In genomic region chr4:47315346-47315745, GRCh38 we compare ENCODE assay signal across 13 cellular contexts.
DNase-seq lines count a peak whose midpoint lies in the region; ATAC-seq, FAIRE-seq and TF ChIP-seq lines count a peak whose summit lies in the region.
"Had no signal": no experiment of that assay in that cellular context is flagged by ENCODE, and none has a peak within 500 bp of the region (broad histone marks: within the 10 kb centered on the region; RNA-seq: fewer than 3 reads in every experiment).

No MANE protein-coding gene starts in this region.

- H3K27me3 Mint-ChIP-seq in MCF 10A (ENCODE audit: insufficient read depth, unreplicated experiment) (peaks cover 13% of the 10 kb centered on the region), astrocyte (ENCODE audit: low read depth, unreplicated experiment) (no peaks in the 10 kb centered on the region)
- H3K27me3 Mint-ChIP-seq in stimulated activated naive CD8-positive, alpha-beta T cell treated with anti-CD3 and anti-CD28 coated beads, Interleukin-15, amount 100 ng/mL, for 72 hours, result no peaks in the 10 kb centered on the region

- H3K9ac ChIP-seq in astrocyte (ENCODE audit: low read length), result no peak overlapping the region

- TF ChIP-seq CTCF in MCF 10A (IDR thresholded peaks at IDR 0.05; ENCODE audit: unreplicated experiment) (no peak), breast epithelium (IDR thresholded peaks at IDR 0.05) (no peak), astrocyte (IDR thresholded peaks at IDR 0.05; ENCODE audit: insufficient read depth, low read depth, low read length) (no peak), adrenal gland (IDR thresholded peaks at IDR 0.05) (no peak), hepatocyte (IDR thresholded peaks at IDR 0.05; ENCODE audit: poor library complexity) (no peak)

- H2AFZ ChIP-seq in astrocyte (ENCODE audit: low read depth, low read length), result no peak overlapping the region
- no peak overlapping the region for H2AFZ ChIP-seq in hepatocyte

- H4K20me1 ChIP-seq in astrocyte (ENCODE audit: insufficient read depth, low read length) (no peaks in the 10 kb centered on the region), hepatocyte (ENCODE audit: insufficient read depth, poor library complexity, severe bottlenecking) (no peaks in the 10 kb centered on the region)

- no peak for TF ChIP-seq POLR2A in breast epithelium (IDR thresholded peaks at IDR 0.05)
- TF ChIP-seq POLR2A in adrenal gland (IDR thresholded peaks at IDR 0.05), result no peak

- H3K27me3 ChIP-seq in breast epithelium (no peaks in the 10 kb centered on the region), astrocyte (ENCODE audit: insufficient read depth, low read length) (no peaks in the 10 kb centered on the region), adrenal gland (no peaks in the 10 kb centered on the region), hepatocyte (no peaks in the 10 kb centered on the region)
- H3K27me3 ChIP-seq: cardiac muscle cell had no signal

- CTCF ChIA-PET in MCF 10A (lab: Yijun Ruan, JAX), result no interaction called here

- H3K4me2 ChIP-seq in astrocyte (ENCODE audit: low read length) (no peak overlapping the region), hepatocyte (no peak overlapping the region)

- POLR2A ChIA-PET in MCF 10A (lab: Yijun Ruan, JAX), result no interaction called here

- no TSS peak for BruUV-seq in MCF 10A (replicated peaks; lab: Mats Ljungman, UMichigan)

- H3K79me2 ChIP-seq in astrocyte (ENCODE audit: insufficient read depth, low read length), result no peaks in the 10 kb centered on the region
- no peaks in the 10 kb centered on the region for H3K79me2 ChIP-seq in hepatocyte

- H3K4me1 ChIP-seq in breast epithelium, result no peaks in the 10 kb centered on the region
- H3K4me1 ChIP-seq in astrocyte (ENCODE audit: insufficient read depth, low read length), result no peaks in the 10 kb centered on the region
- no peaks in the 10 kb centered on the region for H3K4me1 ChIP-seq in adrenal gland (replicated peaks in 1 of 2)
- no peaks in the 10 kb centered on the region for H3K4me1 ChIP-seq in hepatocyte (ENCODE audit: insufficient read depth)

- no peaks in the 10 kb centered on the region for H3K9me3 ChIP-seq in breast epithelium
- no peaks in the 10 kb centered on the region for H3K9me3 ChIP-seq in astrocyte (ENCODE audit: insufficient read depth, low read depth, low read length)
- no peaks in the 10 kb centered on the region for H3K9me3 ChIP-seq in adrenal gland (replicated peaks in 1 of 3)
- no peaks in the 10 kb centered on the region for H3K9me3 ChIP-seq in hepatocyte (ENCODE audit: low read depth)

- H3K36me3 ChIP-seq in breast epithelium (no peaks in the 10 kb centered on the region), astrocyte (ENCODE audit: insufficient read depth, low read length) (no peaks in the 10 kb centered on the region), adrenal gland (replicated peaks in 1 of 2) (no peaks in the 10 kb centered on the region), hepatocyte (replicated peaks; ENCODE audit: insufficient read depth, low read depth) (no peaks in the 10 kb centered on the region)
- H3K36me3 ChIP-seq: cardiac muscle cell had no signal

- no peaks in the 10 kb centered on the region for H3K9me2 ChIP-seq in hepatocyte (replicated peaks; ENCODE audit: insufficient read depth)

- intact Hi-C loops in MCF 10A (cut with micrococcal nuclease), result no loop called here
- intact Hi-C loops in breast epithelium (cut with DNase I; ENCODE audit: low total_unique reads), result no loop called here
- intact Hi-C loops in adrenal gland (cut with DNase I), result no loop called here

- no peak for FAIRE-seq in astrocyte (lab: Jason Lieb, UNC)

- H3K27ac Mint-ChIP-seq in MCF 10A (ENCODE audit: low read depth, unreplicated experiment), result no peak overlapping the region
- no peak overlapping the region for H3K27ac Mint-ChIP-seq in astrocyte (ENCODE audit: unreplicated experiment)
- H3K27ac Mint-ChIP-seq in stimulated activated naive CD8-positive, alpha-beta T cell treated with anti-CD3 and anti-CD28 coated beads, Interleukin-15, amount 100 ng/mL, for 72 hours, result no peak overlapping the region

- DNase-seq in MCF 10A (ENCODE audit: unreplicated experiment) (peak; percentile 67), breast epithelium (ENCODE audit: low spot score in 2 of 2) (no peak), astrocyte (ENCODE audit: low read depth) (peak; percentile 57), adrenal gland (no peak), hepatocyte (ENCODE audit: low spot score) (no peak), NCI-H1105 (lab: John Stamatoyannopoulos, UW) (no peak)
- DNase-seq in stimulated activated naive CD8-positive, alpha-beta T cell treated with anti-CD3 and anti-CD28 coated beads, Interleukin-15, amount 100 ng/mL, for 72 hours, result no peak
- DNase-seq: activated CD4-positive, alpha-beta T cell treated with anti-CD3 and anti-CD28 coated beads for 48 hours; NCI-H1092; RPMI8226 had no signal

- H3K4me3 ChIP-seq in breast epithelium, result no peak overlapping the region
- H3K4me3 ChIP-seq in astrocyte (ENCODE audit: insufficient read depth, low read depth, low read length), result no peak overlapping the region
- no peak overlapping the region for H3K4me3 ChIP-seq in adrenal gland
- H3K4me3 ChIP-seq in hepatocyte, result no peak overlapping the region
- H3K4me3 ChIP-seq: cardiac muscle cell had no signal

- H3K9me3 Mint-ChIP-seq in MCF 10A (ENCODE audit: unreplicated experiment) (no peaks in the 10 kb centered on the region), astrocyte (ENCODE audit: unreplicated experiment) (no peaks in the 10 kb centered on the region)
- H3K9me3 Mint-ChIP-seq in stimulated activated naive CD8-positive, alpha-beta T cell treated with anti-CD3 and anti-CD28 coated beads, Interleukin-15, amount 100 ng/mL, for 72 hours, result no peaks in the 10 kb centered on the region

- H3K4me1 Mint-ChIP-seq in MCF 10A (ENCODE audit: insufficient read depth, unreplicated experiment), result no peaks in the 10 kb centered on the region
- peaks cover 3% of the 10 kb centered on the region for H3K4me1 Mint-ChIP-seq in astrocyte (ENCODE audit: low read depth, unreplicated experiment)
- no peaks in the 10 kb centered on the region for H3K4me1 Mint-ChIP-seq in stimulated activated naive CD8-positive, alpha-beta T cell treated with anti-CD3 and anti-CD28 coated beads, Interleukin-15, amount 100 ng/mL, for 72 hours

- H3K27ac ChIP-seq in breast epithelium (no peak overlapping the region), astrocyte (ENCODE audit: low read depth, low read length) (no peak overlapping the region), adrenal gland (no peak overlapping the region), hepatocyte (no peak overlapping the region)
- H3K27ac ChIP-seq: cardiac muscle cell had no signal

- H3K36me3 Mint-ChIP-seq in MCF 10A (ENCODE audit: insufficient read depth, unreplicated experiment), result no peaks in the 10 kb centered on the region
- H3K36me3 Mint-ChIP-seq in astrocyte (ENCODE audit: low read depth, unreplicated experiment), result no peaks in the 10 kb centered on the region

- H3K4me3 Mint-ChIP-seq in MCF 10A (ENCODE audit: unreplicated experiment) (no peak overlapping the region), astrocyte (ENCODE audit: unreplicated experiment) (no peak overlapping the region)
- no peak overlapping the region for H3K4me3 Mint-ChIP-seq in stimulated activated naive CD8-positive, alpha-beta T cell treated with anti-CD3 and anti-CD28 coated beads, Interleukin-15, amount 100 ng/mL, for 72 hours

- ATAC-seq in HG03060 (IDR thresholded peaks at IDR 0.05; ENCODE audit: low read depth, unreplicated experiment), result peak; percentile 70
- peak; percentile 78 for ATAC-seq in stimulated activated naive CD8-positive, alpha-beta T cell treated with anti-CD3 and anti-CD28 coated beads, Interleukin-15, amount 100 ng/mL, for 72 hours
- ATAC-seq: HCT116 had no signal

Comparison
In these comparisons a context has a peak if more than half of its experiments do, and no peak if none do; other contexts are left out.
1. DNase-seq: peak in MCF 10A (single experiment) and astrocyte (single experiment); none in breast epithelium (0 of 2), stimulated activated naive CD8-positive, alpha-beta T cell treated with anti-CD3 and anti-CD28 coated beads, Interleukin-15, amount 100 ng/mL, for 72 hours (0 of 2), adrenal gland (0 of 7), hepatocyte (single experiment) and NCI-H1105 (single experiment).